20 cellular contexts compared by ENCODE assay signal in the genomic region with DNA sequence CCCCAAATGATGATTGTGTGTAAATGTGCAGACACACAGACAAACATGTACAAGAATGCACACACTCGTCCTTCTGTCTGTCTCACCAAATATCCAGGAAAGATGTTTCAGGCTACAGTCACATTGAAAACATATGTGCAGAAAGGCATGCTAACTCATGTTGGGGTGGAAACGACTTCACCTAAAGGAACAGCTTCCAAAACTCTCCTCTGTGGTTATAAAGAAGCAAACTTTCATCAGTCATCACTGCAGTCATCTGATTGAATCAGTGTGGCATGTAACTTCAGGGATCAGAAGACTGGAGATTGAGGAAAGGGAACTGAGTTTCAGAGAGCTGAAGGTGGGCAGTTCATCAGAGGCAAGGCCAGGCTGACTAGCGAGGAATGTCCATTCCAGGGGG.
DNase-seq lines count a peak whose midpoint lies in the region; ATAC-seq and TF ChIP-seq lines count a peak whose summit lies in the region.
"Had no signal": no experiment of that assay in that cellular context is flagged by ENCODE, and none has a peak within 500 bp of the region (broad histone marks: within the 10 kb centered on the region; RNA-seq: fewer than 3 reads in every experiment).

No MANE protein-coding gene starts in this region.

- H2AFZ ChIP-seq in neural progenitor cell (replicated peaks), result no peak overlapping the region

- POLR2A ChIA-PET in CD8-positive, alpha-beta T cell (lab: Charles Lee), result no interaction called here

- H3K36me3 ChIP-seq in CD8-positive, alpha-beta T cell (ENCODE audit: insufficient read depth, low read length), result no peaks in the 10 kb centered on the region
- no peaks in the 10 kb centered on the region for H3K36me3 ChIP-seq in neural progenitor cell
- H3K36me3 ChIP-seq in thyroid gland, result no peaks in the 10 kb centered on the region

- no peak overlapping the region for H3K4me2 ChIP-seq in neural progenitor cell

- no peaks in the 10 kb centered on the region for H3F3A ChIP-seq in neural progenitor cell (ENCODE audit: low read depth)

- no peak overlapping the region for H3K9ac ChIP-seq in neural progenitor cell

- no peaks in the 10 kb centered on the region for H4K20me1 ChIP-seq in neural progenitor cell (ENCODE audit: low read depth)

- DNase-seq in AG10803 (ENCODE audit: low read depth) (peak; percentile 49), epithelial cell of esophagus (ENCODE audit: low read depth) (peak; percentile 42), mesothelial cell of epicardium (ENCODE audit: low spot score in 2 of 2, unreplicated experiment in 2 of 2) (no peak), immature natural killer cell (no peak), neural progenitor cell (ENCODE audit: low spot score) (no peak), thyroid gland (no peak), foreskin melanocyte (no peak)
- DNase-seq in CD8-positive, alpha-beta T cell, result no peak
- DNase-seq: CD4-positive, alpha-beta memory T cell; H9; NCI-H1092; NCI-H1436; NCI-H1930; NCI-H226; NCI-H524; NCI-H774; NK-92 treated with Interleukin-12 subunit alpha and Interleukin-12 subunit beta, amount 100 ng/mL, for 24 hours; SIG-M5 had no signal

- no peaks in the 10 kb centered on the region for H3K79me2 ChIP-seq in neural progenitor cell (ENCODE audit: low read depth)

- H3K4me1 ChIP-seq in CD8-positive, alpha-beta T cell (ENCODE audit: insufficient read depth, low read length), result peaks cover 58% of the 10 kb centered on the region
- peaks cover under 1% of the 10 kb centered on the region for H3K4me1 ChIP-seq in neural progenitor cell
- H3K4me1 ChIP-seq in thyroid gland, result peaks cover 10 to 11% of the 10 kb centered on the region in 2 donors

- H3K27me3 ChIP-seq in CD8-positive, alpha-beta T cell (ENCODE audit: insufficient read depth, low read length), result no peaks in the 10 kb centered on the region
- H3K27me3 ChIP-seq in neural progenitor cell (no peaks in the 10 kb centered on the region), thyroid gland (no peaks in the 10 kb centered on the region)

- H3K36me3 Mint-ChIP-seq in CD8-positive, alpha-beta T cell, result no peaks in the 10 kb centered on the region
- H3K36me3 Mint-ChIP-seq in mesothelial cell of epicardium, result no peaks in the 10 kb centered on the region
- H3K36me3 Mint-ChIP-seq in immature natural killer cell, result peaks cover 10 to 17% (median 15%) of the 10 kb centered on the region in 3 donors
- H3K36me3 Mint-ChIP-seq in neural progenitor cell, result peaks cover 2% of the 10 kb centered on the region
- H3K36me3 Mint-ChIP-seq: CD4-positive, alpha-beta memory T cell had no signal

- no peak overlapping the region for H3K4me3 Mint-ChIP-seq in CD8-positive, alpha-beta T cell
- H3K4me3 Mint-ChIP-seq in mesothelial cell of epicardium, result no peak overlapping the region
- no peak overlapping the region for H3K4me3 Mint-ChIP-seq in immature natural killer cell
- H3K4me3 Mint-ChIP-seq in neural progenitor cell, result no peak overlapping the region
- H3K4me3 Mint-ChIP-seq: B cell, H9 had no signal

- CTCF ChIA-PET in CD8-positive, alpha-beta T cell (lab: Charles Lee), result interaction anchor here (1.1 kb wide), 1 partner anchor 29 kb away, joined by 3 read pairs; no protein-coding TSS in a partner anchor

- no peak for TF ChIP-seq POLR2A in thyroid gland (IDR thresholded peaks at IDR 0.05)

- no peaks in the 10 kb centered on the region for H3K27me3 Mint-ChIP-seq in CD8-positive, alpha-beta T cell (ENCODE audit: low read depth)
- H3K27me3 Mint-ChIP-seq in mesothelial cell of epicardium (ENCODE audit: low read depth) (peaks cover under 1% of the 10 kb centered on the region), immature natural killer cell (ENCODE audit: low read depth in 3 of 3) (peaks cover 16 to 35% (median 32%) of the 10 kb centered on the region in 3 donors), neural progenitor cell (ENCODE audit: insufficient read depth, low read depth) (no peaks in the 10 kb centered on the region)
- H3K27me3 Mint-ChIP-seq: B cell; CD4-positive, alpha-beta memory T cell had no signal

- H3K27ac Mint-ChIP-seq in CD8-positive, alpha-beta T cell, result peak overlapping the region; percentile 86
- peak overlapping the region; percentile 91 for H3K27ac Mint-ChIP-seq in mesothelial cell of epicardium
- H3K27ac Mint-ChIP-seq in immature natural killer cell, result no peak overlapping the region
- no peak overlapping the region for H3K27ac Mint-ChIP-seq in neural progenitor cell
- H3K27ac Mint-ChIP-seq: B cell, H9 had no signal

- intact Hi-C loops in CD8-positive, alpha-beta T cell (cut with DNase I, micrococcal nuclease), result no loop called here
- intact Hi-C loops in thyroid gland (cut with DNase I), result no loop called here

- H3K4me1 Mint-ChIP-seq in CD8-positive, alpha-beta T cell (ENCODE audit: low read depth), result peaks cover 60% of the 10 kb centered on the region
- H3K4me1 Mint-ChIP-seq in mesothelial cell of epicardium (peaks cover 79% of the 10 kb centered on the region), immature natural killer cell (peaks cover 23 to 44% of the 10 kb centered on the region in 2 donors), neural progenitor cell (peaks cover 48% of the 10 kb centered on the region)

- H3K9me3 Mint-ChIP-seq in CD8-positive, alpha-beta T cell, result no peaks in the 10 kb centered on the region
- H3K9me3 Mint-ChIP-seq in mesothelial cell of epicardium (no peaks in the 10 kb centered on the region), immature natural killer cell (no peaks in the 10 kb centered on the region), neural progenitor cell (no peaks in the 10 kb centered on the region)
- H3K9me3 Mint-ChIP-seq: CD4-positive, alpha-beta memory T cell; H9 had no signal

- 90 to 95% methylated on average over 3 of the region's 3 CpGs for WGBS in thyroid gland, 2 donors

- no peak overlapping the region for H3K4me3 ChIP-seq in AG10803 (ENCODE audit: low read length)
- no peak overlapping the region for H3K4me3 ChIP-seq in CD8-positive, alpha-beta T cell (ENCODE audit: low read depth, low read length)
- no peak overlapping the region for H3K4me3 ChIP-seq in epithelial cell of esophagus (ENCODE audit: low read length)
- H3K4me3 ChIP-seq in neural progenitor cell, result no peak overlapping the region
- H3K4me3 ChIP-seq in thyroid gland (replicated peaks in 1 of 3), result no peak overlapping the region

- ATAC-seq in CD8-positive, alpha-beta T cell, result no peak
- ATAC-seq: Panc1 had no signal

- H3K27ac ChIP-seq in CD8-positive, alpha-beta T cell (ENCODE audit: low read depth, low read length), result no peak overlapping the region
- no peak overlapping the region for H3K27ac ChIP-seq in neural progenitor cell
- no peak overlapping the region for H3K27ac ChIP-seq in thyroid gland

- TF ChIP-seq CTCF in AG10803 (conservative IDR thresholded peaks at IDR 0.05; ENCODE audit: low read length) (no peak), epithelial cell of esophagus (IDR thresholded peaks at IDR 0.05; ENCODE audit: insufficient read depth, low read depth, low read length, missing control alignments) (no peak), mesothelial cell of epicardium (IDR thresholded peaks at IDR 0.05; ENCODE audit: unreplicated experiment) (no peak), neural progenitor cell (IDR thresholded peaks at IDR 0.05) (no peak), thyroid gland (IDR thresholded peaks at IDR 0.05) (no peak)
- TF ChIP-seq CTCF in CD8-positive, alpha-beta T cell (IDR thresholded peaks at IDR 0.05), result no peak

- H3K9me3 ChIP-seq in CD8-positive, alpha-beta T cell (ENCODE audit: low read length), result no peaks in the 10 kb centered on the region
- H3K9me3 ChIP-seq in neural progenitor cell (ENCODE audit: low read depth), result no peaks in the 10 kb centered on the region
- H3K9me3 ChIP-seq in thyroid gland, result no peaks in the 10 kb centered on the region

Comparison
In these comparisons a context has a peak if more than half of its experiments do, and no peak if none do; other contexts are left out.
1. DNase-seq: peak in AG10803 (single experiment) and epithelial cell of esophagus (single experiment); none in CD8-positive, alpha-beta T cell (0 of 7), mesothelial cell of epicardium (0 of 2), immature natural killer cell (0 of 3), neural progenitor cell (single experiment), thyroid gland (0 of 2) and foreskin melanocyte (single experiment).
2. H3K27ac Mint-ChIP-seq: peak in CD8-positive, alpha-beta T cell (single experiment) and mesothelial cell of epicardium (single experiment); none in immature natural killer cell (0 of 6) and neural progenitor cell (single experiment).